Comparison of ENCODE assay signal across 17 cellular contexts in genomic region chr9:82247318-82247717, GRCh38.
A peak's percentile ranks its signal among the peaks of the same experiment; 100 is the strongest.
DNase-seq lines count a peak whose midpoint lies in the region; ATAC-seq and TF ChIP-seq lines count a peak whose summit lies in the region.
"Had no signal": no experiment of that assay in that cellular context is flagged by ENCODE, and none has a peak within 500 bp of the region (broad histone marks: within the 10 kb centered on the region; RNA-seq: fewer than 3 reads in every experiment).

No MANE protein-coding gene starts in this region.

- no peak for TF ChIP-seq CTCF in fibroblast of mammary gland (conservative IDR thresholded peaks at IDR 0.05; ENCODE audit: control insufficient read depth, insufficient read depth, low read depth, low read length)

- H3K4me3 Mint-ChIP-seq in stimulated activated naive B cell treated with anti-CD40 and anti-IgM and Interleukin-4, amounts not matched to agents 10 μg/mL and 1 μg/mL and 100 μg/mL, for 72 hours: no peak overlapping the region
- no peak overlapping the region for H3K4me3 Mint-ChIP-seq in activated naive CD8-positive, alpha-beta T cell treated with anti-CD3 and anti-CD28 coated beads, Interleukin-2, amount 50 U/mL, for 24 hours

- H3K27ac Mint-ChIP-seq in stimulated activated naive B cell treated with anti-CD40 and anti-IgM and Interleukin-4, amounts not matched to agents 10 μg/mL and 1 μg/mL and 100 μg/mL, for 72 hours: no peak overlapping the region
- no peak overlapping the region for H3K27ac Mint-ChIP-seq in activated naive CD8-positive, alpha-beta T cell treated with anti-CD3 and anti-CD28 coated beads, Interleukin-2, amount 50 U/mL, for 24 hours

- no peaks in the 10 kb centered on the region for H3K27me3 Mint-ChIP-seq in stimulated activated naive B cell treated with anti-CD40 and anti-IgM and Interleukin-4, amounts not matched to agents 10 μg/mL and 1 μg/mL and 100 μg/mL, for 72 hours
- H3K27me3 Mint-ChIP-seq in activated naive CD8-positive, alpha-beta T cell treated with anti-CD3 and anti-CD28 coated beads, Interleukin-2, amount 50 U/mL, for 24 hours: no peaks in the 10 kb centered on the region

- ATAC-seq in left ventricle myocardium superior: peak; percentile 44
- no peak for ATAC-seq in Right ventricle myocardium superior (ENCODE audit: poor library complexity)
- peak; percentile 78 to 81 for ATAC-seq in stimulated activated naive B cell treated with anti-CD40 and anti-IgM and Interleukin-4, amounts not matched to agents 10 μg/mL and 1 μg/mL and 100 μg/mL, for 72 hours (replicated peaks)
- ATAC-seq in GM18502 (IDR thresholded peaks at IDR 0.05; ENCODE audit: poor library complexity, unreplicated experiment): no peak
- ATAC-seq in activated naive CD8-positive, alpha-beta T cell treated with anti-CD3 and anti-CD28 coated beads, Interleukin-2, amount 50 U/mL, for 24 hours: no peak
- ATAC-seq: activated CD4-positive, CD25-positive, alpha-beta regulatory T cell treated with anti-CD3 and anti-CD28 coated beads, Interleukin-2, amount 50 U/mL, for 24 hours; left colon; stimulated activated naive CD8-positive, alpha-beta T cell treated with anti-CD3 and anti-CD28 coated beads, Interleukin-15, Interleukin-2, amounts not matched to agents 100 U/mL and 50 U/mL, for 24 hours had no signal

- H3K9me3 Mint-ChIP-seq in stimulated activated naive B cell treated with anti-CD40 and anti-IgM and Interleukin-4, amounts not matched to agents 10 μg/mL and 1 μg/mL and 100 μg/mL, for 72 hours: no peaks in the 10 kb centered on the region
- H3K9me3 Mint-ChIP-seq in activated naive CD8-positive, alpha-beta T cell treated with anti-CD3 and anti-CD28 coated beads, Interleukin-2, amount 50 U/mL, for 24 hours: peaks cover 9% of the 10 kb centered on the region

- H3K36me3 Mint-ChIP-seq in stimulated activated naive B cell treated with anti-CD40 and anti-IgM and Interleukin-4, amounts not matched to agents 10 μg/mL and 1 μg/mL and 100 μg/mL, for 72 hours: peaks cover 0 to 5% of the 10 kb centered on the region in 2 donors
- H3K36me3 Mint-ChIP-seq in activated naive CD8-positive, alpha-beta T cell treated with anti-CD3 and anti-CD28 coated beads, Interleukin-2, amount 50 U/mL, for 24 hours (ENCODE audit: low read depth): no peaks in the 10 kb centered on the region

- peaks cover 14 to 19% of the 10 kb centered on the region in 2 donors for H3K4me1 Mint-ChIP-seq in stimulated activated naive B cell treated with anti-CD40 and anti-IgM and Interleukin-4, amounts not matched to agents 10 μg/mL and 1 μg/mL and 100 μg/mL, for 72 hours
- H3K4me1 Mint-ChIP-seq in activated naive CD8-positive, alpha-beta T cell treated with anti-CD3 and anti-CD28 coated beads, Interleukin-2, amount 50 U/mL, for 24 hours: peaks cover 2% of the 10 kb centered on the region

- intact Hi-C loops in left ventricle myocardium superior (cut with micrococcal nuclease) (no loop called here), Right ventricle myocardium superior (cut with DNase I) (no loop called here)

- peak; percentile 30 for DNase-seq in left ventricle myocardium superior
- no peak for DNase-seq in Right ventricle myocardium superior
- peak; percentile 53 for DNase-seq in OCI-M1 (lab: John Stamatoyannopoulos, UW)
- DNase-seq in fibroblast of mammary gland (ENCODE audit: low read depth): peak; percentile 24
- DNase-seq in stimulated activated naive B cell treated with anti-CD40 and anti-IgM and Interleukin-4, amounts not matched to agents 10 μg/mL and 1 μg/mL and 100 μg/mL, for 72 hours: peak; percentile 9
- no peak for DNase-seq in medulla oblongata (ENCODE audit: extremely low spot score)
- DNase-seq in activated naive CD8-positive, alpha-beta T cell treated with anti-CD3 and anti-CD28 coated beads, Interleukin-2, amount 50 U/mL, for 24 hours: no peak
- DNase-seq: activated CD8-positive, alpha-beta memory T cell treated with anti-CD3 and anti-CD28 coated beads, Interleukin-2, amount 50 U/mL, for 4 hours; activated naive CD4-positive, alpha-beta T cell treated with Interleukin-2 at 50 U/mL for 16 hours; brain microvascular endothelial cell; hippocampal formation; NCI-H1694 treated with DMSO at 0.1 percent for 48 hours; spleen; stimulated activated naive CD8-positive, alpha-beta T cell treated with anti-CD3 and anti-CD28 coated beads, Interleukin-15, Interleukin-2, amounts not matched to agents 100 U/mL and 50 U/mL, for 24 hours had no signal

- no peak overlapping the region for H3K4me3 ChIP-seq in fibroblast of mammary gland (ENCODE audit: control insufficient read depth, low read depth, low read length)
- H3K4me3 ChIP-seq: spleen had no signal

Comparison
In these comparisons a context has a peak if more than half of its experiments do, and no peak if none do; other contexts are left out.
1. ATAC-seq: peak in left ventricle myocardium superior (single experiment) and stimulated activated naive B cell treated with anti-CD40 and anti-IgM and Interleukin-4, amounts not matched to agents 10 μg/mL and 1 μg/mL and 100 μg/mL, for 72 hours (2 of 2); none in Right ventricle myocardium superior (single experiment), GM18502 (single experiment) and activated naive CD8-positive, alpha-beta T cell treated with anti-CD3 and anti-CD28 coated beads, Interleukin-2, amount 50 U/mL, for 24 hours (single experiment).
2. DNase-seq: peak in left ventricle myocardium superior (single experiment), OCI-M1 (single experiment), fibroblast of mammary gland (single experiment) and stimulated activated naive B cell treated with anti-CD40 and anti-IgM and Interleukin-4, amounts not matched to agents 10 μg/mL and 1 μg/mL and 100 μg/mL, for 72 hours (single experiment); none in Right ventricle myocardium superior (single experiment), medulla oblongata (single experiment) and activated naive CD8-positive, alpha-beta T cell treated with anti-CD3 and anti-CD28 coated beads, Interleukin-2, amount 50 U/mL, for 24 hours (single experiment).